ENCODE assay signal across 26 cellular contexts in genomic region chr5:1493413-1493812, GRCh38. TPM values are rescaled to one million over a fixed set of nuclear protein-coding genes. Genes with fewer than 3 reads are reported as not detected.
DNase-seq lines count a peak whose midpoint lies in the region; ATAC-seq and TF ChIP-seq lines count a peak whose summit lies in the region.
"Had no signal": no experiment of that assay in that cellular context is flagged by ENCODE, and none has a peak within 500 bp of the region (broad histone marks: within the 10 kb centered on the region; RNA-seq: fewer than 3 reads in every experiment).

No MANE protein-coding gene starts in this region.

- CTCF ChIA-PET in activated CD4-positive, alpha-beta T cell treated with anti-CD3 and anti-CD28 coated beads, Interleukin-2, amount 10 ng/mL, durations not matched to agents 7 days and 5 days (lab: Charles Lee): interaction anchor here (1.8 kb wide), 1 partner anchor 15 kb away, joined by 5 read pairs; no protein-coding TSS in a partner anchor

- ATAC-seq in T-helper 17 cell (no peak), natural killer cell (no peak)
- ATAC-seq: activated CD4-positive, CD25-positive, alpha-beta regulatory T cell treated with anti-CD3 and anti-CD28 coated beads, Interleukin-2, amount 50 U/mL, for 24 hours; GM23338; heart left ventricle had no signal

- no peaks in the 10 kb centered on the region for H3K9me3 ChIP-seq in T-helper 17 cell (ENCODE audit: control insufficient read depth, low read length, poor library complexity, severe bottlenecking)
- H3K9me3 ChIP-seq: Caco-2, heart left ventricle, suprapubic skin had no signal

- no peak for TF ChIP-seq POLR2A in erythroblast (IDR thresholded peaks at IDR 0.05; ENCODE audit: low read length)

- peak overlapping the region; percentile 19 for H3K27ac Mint-ChIP-seq in activated CD4-positive, alpha-beta T cell treated with anti-CD3 and anti-CD28 coated beads, Interleukin-2, amount 10 ng/mL, durations not matched to agents 7 days and 5 days
- H3K27ac Mint-ChIP-seq in T-helper 17 cell (peak overlapping the region; percentile 66), natural killer cell (peak overlapping the region; percentile 96 to 97)
- H3K27ac Mint-ChIP-seq: activated T-helper 2 cell treated with anti-CD3 and anti-CD28 coated beads, Interferon-gamma antibody, Interleukin-2, Interleukin-4, amounts not matched to agents 10 μg/mL and 5 μg/mL and 100 μg/mL, durations not matched to agents 14 hours and 24 hours and 36 hours; GM23338 had no signal

- no peak for DNase-seq in activated CD4-positive, alpha-beta T cell treated with anti-CD3 and anti-CD28 coated beads, Interleukin-2, amount 10 ng/mL, durations not matched to agents 7 days and 5 days
- no peak for DNase-seq in activated CD4-positive, alpha-beta T cell treated with anti-CD3 and anti-CD28 coated beads, Interleukin-2, amount 50 U/mL, for 48 hours
- DNase-seq in GM12864 (ENCODE audit: low read depth) (no peak), T-helper 17 cell (no peak), natural killer cell (no peak), erythroblast (lab: John Stamatoyannopoulos, UW) (no peak), NK-92 (lab: John Stamatoyannopoulos, UW; ENCODE audit: unreplicated experiment) (no peak), NCI-H1694 treated with DMSO at 0.1 percent for 48 hours (lab: John Stamatoyannopoulos, UW) (no peak)
- DNase-seq: 8988T; Caco-2; heart left ventricle; NCI-H1417; NCI-H2107; NCI-H446 treated with DMSO at 0.1 percent for 48 hours; NK-92 treated with Interleukin-12 subunit alpha and Interleukin-12 subunit beta, amount 100 ng/mL, for 24 hours; occipital lobe; SIG-M5; SW 1271 had no signal

- no peaks in the 10 kb centered on the region for H3K9me3 Mint-ChIP-seq in activated CD4-positive, alpha-beta T cell treated with anti-CD3 and anti-CD28 coated beads, Interleukin-2, amount 10 ng/mL, durations not matched to agents 7 days and 5 days
- H3K9me3 Mint-ChIP-seq in natural killer cell: no peaks in the 10 kb centered on the region
- H3K9me3 Mint-ChIP-seq: activated T-helper 2 cell treated with anti-CD3 and anti-CD28 coated beads, Interferon-gamma antibody, Interleukin-2, Interleukin-4, amounts not matched to agents 10 μg/mL and 5 μg/mL and 100 μg/mL, durations not matched to agents 14 hours and 24 hours and 36 hours; GM23338 had no signal

- H3K4me3 Mint-ChIP-seq in activated CD4-positive, alpha-beta T cell treated with anti-CD3 and anti-CD28 coated beads, Interleukin-2, amount 10 ng/mL, durations not matched to agents 7 days and 5 days: no peak overlapping the region
- H3K4me3 Mint-ChIP-seq in T-helper 17 cell (no peak overlapping the region), natural killer cell (peak overlapping the region; percentile 82)
- H3K4me3 Mint-ChIP-seq: GM23338 had no signal

- peaks cover 35% of the 10 kb centered on the region for H3K36me3 Mint-ChIP-seq in activated CD4-positive, alpha-beta T cell treated with anti-CD3 and anti-CD28 coated beads, Interleukin-2, amount 10 ng/mL, durations not matched to agents 7 days and 5 days (ENCODE audit: low read depth)
- H3K36me3 Mint-ChIP-seq in T-helper 17 cell (ENCODE audit: low read depth) (peaks cover 1% of the 10 kb centered on the region), natural killer cell (no peaks in the 10 kb centered on the region)

- no peaks in the 10 kb centered on the region for H3K27me3 Mint-ChIP-seq in activated CD4-positive, alpha-beta T cell treated with anti-CD3 and anti-CD28 coated beads, Interleukin-2, amount 10 ng/mL, durations not matched to agents 7 days and 5 days
- H3K27me3 Mint-ChIP-seq in T-helper 17 cell: no peaks in the 10 kb centered on the region
- no peaks in the 10 kb centered on the region for H3K27me3 Mint-ChIP-seq in natural killer cell (ENCODE audit: low read depth in 2 of 2)

- TF ChIP-seq CTCF in GM12864 (IDR thresholded peaks at IDR 0.05; ENCODE audit: low read depth, low read length, missing control alignments) (no peak), natural killer cell (IDR thresholded peaks at IDR 0.05) (no peak)

- intact Hi-C loops in natural killer cell (cut with micrococcal nuclease): loop anchor here (5.0 kb wide), 1 partner anchor 149 kb away; no protein-coding TSS in a partner anchor

- POLR2A ChIA-PET in activated CD4-positive, alpha-beta T cell treated with anti-CD3 and anti-CD28 coated beads, Interleukin-2, amount 10 ng/mL, durations not matched to agents 7 days and 5 days (lab: Charles Lee): no interaction called here

- peaks cover 64% of the 10 kb centered on the region for H3K4me1 Mint-ChIP-seq in activated CD4-positive, alpha-beta T cell treated with anti-CD3 and anti-CD28 coated beads, Interleukin-2, amount 10 ng/mL, durations not matched to agents 7 days and 5 days
- H3K4me1 Mint-ChIP-seq in T-helper 17 cell (peaks cover 28% of the 10 kb centered on the region), natural killer cell (peaks cover 77 to 79% of the 10 kb centered on the region in 2 donors)

- peak overlapping the region; percentile 64 for H3K4me3 ChIP-seq in GM12864 (ENCODE audit: low read depth, low read length)
- H3K4me3 ChIP-seq: GM23338, heart left ventricle, lung, suprapubic skin had no signal

RNA-seq across cellular contexts. Expression of gene LPCAT1, which starts 30.3 kb away (rescaled TPM):
- 10 to 100 TPM; 69.5 to 77.0 TPM for total RNA-seq in activated CD4-positive, alpha-beta T cell treated with anti-CD3 and anti-CD28 coated beads, Interleukin-2, amount 10 ng/mL, durations not matched to agents 7 days and 5 days
- total RNA-seq in T-helper 17 cell (10 to 100 TPM; 23.4 to 24.8 TPM), natural killer cell (100 to 1,000 TPM; 196 to 302 (median 252) TPM)

RNA-seq across cellular contexts. Expression of gene SLC6A3, which starts 48.2 kb away (rescaled TPM):
- total RNA-seq in activated CD4-positive, alpha-beta T cell treated with anti-CD3 and anti-CD28 coated beads, Interleukin-2, amount 10 ng/mL, durations not matched to agents 7 days and 5 days: under 1 TPM in 1 of 2 experiments, not detected in 1; 0.08 TPM
- total RNA-seq in T-helper 17 cell: not detected
- total RNA-seq in natural killer cell: not detected
- total RNA-seq: activated T-helper 2 cell treated with anti-CD3 and anti-CD28 coated beads, Interferon-gamma antibody, Interleukin-2, Interleukin-4, amounts not matched to agents 10 μg/mL and 5 μg/mL and 100 μg/mL, durations not matched to agents 14 hours and 24 hours and 36 hours; Caco-2; MCF 10A; occipital lobe; skeletal muscle tissue; urinary bladder had no signal

Comparison
In these comparisons a context has a peak if more than half of its experiments do, and no peak if none do; other contexts are left out.
1. H3K27ac Mint-ChIP-seq: peak in every context shown above with its lines; median percentile 96 in natural killer cell; 66 in T-helper 17 cell; 19 in activated CD4-positive, alpha-beta T cell treated with anti-CD3 and anti-CD28 coated beads, Interleukin-2, amount 10 ng/mL, durations not matched to agents 7 days and 5 days.